9 cellular contexts compared by ENCODE assay signal in genomic region chr2:98607104-98607503, GRCh38. TPM values are rescaled to one million over a fixed set of nuclear protein-coding genes. Genes with fewer than 3 reads are reported as not detected.
A peak's percentile ranks its signal among the peaks of the same experiment; 100 is the strongest.
DNase-seq lines count a peak whose midpoint lies in the region; ATAC-seq and TF ChIP-seq lines count a peak whose summit lies in the region.
"Had no signal": no experiment of that assay in that cellular context is flagged by ENCODE, and none has a peak within 500 bp of the region (broad histone marks: within the 10 kb centered on the region; RNA-seq: fewer than 3 reads in every experiment).

No MANE protein-coding gene starts in this region.

- no peak for TF ChIP-seq CTCF in breast epithelium (IDR thresholded peaks at IDR 0.05)

- intact Hi-C loops in breast epithelium (cut with DNase I; ENCODE audit: low total_unique reads): no loop called here

- no peaks in the 10 kb centered on the region for H3K27me3 Mint-ChIP-seq in naive B cell

- H3K27me3 ChIP-seq in breast epithelium: no peaks in the 10 kb centered on the region

- H3K27ac Mint-ChIP-seq in naive B cell: peak overlapping the region in 5 of 6 donors; percentile 90 to 97 (median 94)

- H3K36me3 ChIP-seq in breast epithelium: no peaks in the 10 kb centered on the region

- peak overlapping the region; percentile 71 to 98 (median 88) for H3K4me3 ChIP-seq in breast epithelium

- peaks cover 0 to 4% of the 10 kb centered on the region in 2 donors for H3K36me3 Mint-ChIP-seq in naive B cell

- H3K4me1 ChIP-seq in breast epithelium: peaks cover 0 to 26% of the 10 kb centered on the region in 2 donors

- no peak for TF ChIP-seq POLR2A in breast epithelium (IDR thresholded peaks at IDR 0.05)

- peak overlapping the region; percentile 89 to 99 (median 94) for H3K4me3 Mint-ChIP-seq in naive B cell

- peak overlapping the region in 1 of 2 donors; percentile 0 for H3K27ac ChIP-seq in breast epithelium

- no peaks in the 10 kb centered on the region for H3K9me3 ChIP-seq in breast epithelium

- in situ Hi-C loops in KBM-7 (cut with MboI; ENCODE audit: low pct_unique_long_range_greater_than_20kb, low sequenced_read_pairs): no loop called here

- H3K4me1 Mint-ChIP-seq in naive B cell: peaks cover 46 to 59% (median 49%) of the 10 kb centered on the region in 3 donors

- DNase-seq in AML-193 (lab: John Stamatoyannopoulos, UW) (peak; percentile 17 to 22), KBM-7 (peak; percentile 30), breast epithelium (ENCODE audit: low spot score in 2 of 2) (no peak), naive B cell (no peak), islet precursor cell (no peak), NCI-H187 treated with DMSO at 0.1 percent for 48 hours (lab: John Stamatoyannopoulos, UW) (no peak), LoVo (ENCODE audit: low spot score) (no peak)
- DNase-seq in stimulated activated CD8-positive, alpha-beta memory T cell treated with anti-CD3 and anti-CD28 coated beads, Interleukin-4, amount 100 ng/mL, for 48 hours: no peak
- DNase-seq: NCI-H1436 had no signal

- ATAC-seq in naive B cell (ENCODE audit: low read depth in 2 of 2): no peak

- H3K9me3 Mint-ChIP-seq in naive B cell: no peaks in the 10 kb centered on the region

RNA-seq across cellular contexts. Expression of gene COA5, which starts 1.2 kb away (rescaled TPM):
- total RNA-seq in breast epithelium: 10 to 100 TPM; 35.4 to 50.8 (median 45.6) TPM
- 10 to 100 TPM; 27.4 to 40.5 (median 36.0) TPM for polyA plus RNA-seq in naive B cell (ENCODE audit: low read depth in 6 of 6)

RNA-seq across cellular contexts. Expression of gene UNC50, which starts 1.3 kb away (rescaled TPM):
- total RNA-seq in breast epithelium: 10 to 100 TPM; 51.8 to 75.2 (median 67.4) TPM
- polyA plus RNA-seq in naive B cell (ENCODE audit: low read depth in 6 of 6): 10 to 100 TPM; 36.8 to 71.5 (median 49.7) TPM

Comparison
In these comparisons a context has a peak if more than half of its experiments do, and no peak if none do; other contexts are left out.
1. DNase-seq: peak in AML-193 (2 of 2) and KBM-7 (single experiment); none in breast epithelium (0 of 2), naive B cell (single experiment), islet precursor cell (single experiment), NCI-H187 treated with DMSO at 0.1 percent for 48 hours (single experiment), stimulated activated CD8-positive, alpha-beta memory T cell treated with anti-CD3 and anti-CD28 coated beads, Interleukin-4, amount 100 ng/mL, for 48 hours (single experiment) and LoVo (single experiment).